Comparison of ENCODE assay signal across 9 cellular contexts in the genomic region with DNA sequence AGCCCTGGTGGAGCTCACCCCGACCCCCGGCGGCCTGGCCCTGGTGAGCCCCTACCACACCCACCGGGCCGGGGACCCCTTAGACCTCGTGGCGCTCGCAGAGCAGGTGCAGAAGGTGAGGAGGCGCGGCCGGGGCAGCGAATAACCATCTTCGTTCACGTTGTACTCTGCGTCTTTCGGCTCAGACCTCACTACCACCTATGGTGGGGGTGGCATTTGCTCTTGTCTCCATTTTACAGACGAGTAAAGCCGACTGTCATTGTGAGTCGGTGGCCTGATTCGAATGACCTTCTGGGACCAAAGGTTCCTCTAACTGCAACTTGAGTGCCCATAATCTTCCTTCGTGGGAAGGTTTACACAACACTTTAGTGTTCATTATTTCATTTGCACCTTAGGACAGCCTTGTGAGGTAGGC. TPM values are rescaled to one million over a fixed set of nuclear protein-coding genes. Genes with fewer than 3 reads are reported as not detected.
DNase-seq lines count a peak whose midpoint lies in the region; ATAC-seq and TF ChIP-seq lines count a peak whose summit lies in the region.
"Had no signal": no experiment of that assay in that cellular context is flagged by ENCODE, and none has a peak within 500 bp of the region (broad histone marks: within the 10 kb centered on the region; RNA-seq: fewer than 3 reads in every experiment).

No MANE protein-coding gene starts in this region.

- POLR2A ChIA-PET in AG04450 (lab: Yijun Ruan, JAX) = interaction anchor here (1.0 to 2.4 kb wide), 6 partner anchors 15 to 306 kb away, joined by 3 to 32 read pairs (median 6); partner anchors contain the start of genes YBX1 and ZNF691

- H3K9me3 Mint-ChIP-seq in activated T-helper 1 cell treated with anti-CD3 and anti-CD28 coated beads, Interleukin-12 subunit alpha, Interleukin-12 subunit beta, Interleukin-2, Interleukin-4 antibody, amounts not matched to agents 30 ng/mL and 10 ng/mL and 1 ng/mL, durations not matched to agents 14 hours and 24 hours and 36 hours = no peaks in the 10 kb centered on the region
- H3K9me3 Mint-ChIP-seq in stimulated activated naive CD8-positive, alpha-beta T cell treated with anti-CD3 and anti-CD28 coated beads, Interleukin-15, amount 100 ng/mL, for 72 hours = no peaks in the 10 kb centered on the region

- peaks cover 6% of the 10 kb centered on the region for H3K4me1 ChIP-seq in iPS-15b (ENCODE audit: control insufficient read depth, insufficient read depth, low read length)

- CTCF ChIA-PET in AG04450 (lab: Charles Lee) = interaction anchor here (0.8 to 2.2 kb wide), 9 partner anchors 10 to 306 kb away, joined by 3 to 10 read pairs (median 4); partner anchors contain the start of genes ERMAP and SVBP

- DNase-seq in AG04450 (ENCODE audit: low read depth, low spot score) (no peak), AG20443 (ENCODE audit: low spot score) (no peak), GM19240 (ENCODE audit: insufficient read length, low spot score) (no peak)
- DNase-seq in activated T-helper 1 cell treated with anti-CD3 and anti-CD28 coated beads, Interleukin-12 subunit alpha, Interleukin-12 subunit beta, Interleukin-2, Interleukin-4 antibody, amounts not matched to agents 30 ng/mL and 10 ng/mL and 1 ng/mL, durations not matched to agents 14 hours and 24 hours and 36 hours (ENCODE audit: low spot score) = no peak
- no peak for DNase-seq in stimulated activated naive CD8-positive, alpha-beta T cell treated with anti-CD3 and anti-CD28 coated beads, Interleukin-15, amount 100 ng/mL, for 72 hours

- ATAC-seq in GM19043 (IDR thresholded peaks at IDR 0.05; ENCODE audit: low read depth, unreplicated experiment) (peak; percentile 7), HG03354 (IDR thresholded peaks at IDR 0.05; ENCODE audit: poor library complexity, severe bottlenecking, unreplicated experiment) (peak; percentile 32)
- peak; percentile 58 for ATAC-seq in stimulated activated naive CD8-positive, alpha-beta T cell treated with anti-CD3 and anti-CD28 coated beads, Interleukin-15, amount 100 ng/mL, for 72 hours

- no peak for TF ChIP-seq CTCF in AG04450 (IDR thresholded peaks at IDR 0.05; ENCODE audit: low read depth, low read length)

- no peak overlapping the region for H3K4me3 Mint-ChIP-seq in activated T-helper 1 cell treated with anti-CD3 and anti-CD28 coated beads, Interleukin-12 subunit alpha, Interleukin-12 subunit beta, Interleukin-2, Interleukin-4 antibody, amounts not matched to agents 30 ng/mL and 10 ng/mL and 1 ng/mL, durations not matched to agents 14 hours and 24 hours and 36 hours
- no peak overlapping the region for H3K4me3 Mint-ChIP-seq in stimulated activated naive CD8-positive, alpha-beta T cell treated with anti-CD3 and anti-CD28 coated beads, Interleukin-15, amount 100 ng/mL, for 72 hours

- H3K36me3 Mint-ChIP-seq in activated T-helper 1 cell treated with anti-CD3 and anti-CD28 coated beads, Interleukin-12 subunit alpha, Interleukin-12 subunit beta, Interleukin-2, Interleukin-4 antibody, amounts not matched to agents 30 ng/mL and 10 ng/mL and 1 ng/mL, durations not matched to agents 14 hours and 24 hours and 36 hours (ENCODE audit: low read depth) = peaks cover 17% of the 10 kb centered on the region

- intact Hi-C loops in activated T-helper 1 cell treated with anti-CD3 and anti-CD28 coated beads, Interleukin-12 subunit alpha, Interleukin-12 subunit beta, Interleukin-2, Interleukin-4 antibody, amounts not matched to agents 30 ng/mL and 10 ng/mL and 1 ng/mL, durations not matched to agents 14 hours and 24 hours and 36 hours (cut with micrococcal nuclease) = loop anchor here (1.0 to 5.0 kb wide), 13 partner anchors 11 to 1445 kb away; partner anchors contain the start of genes CDC20, CFAP57, DMAP1 and EBNA1BP2

- no peaks in the 10 kb centered on the region for H3K27me3 Mint-ChIP-seq in activated T-helper 1 cell treated with anti-CD3 and anti-CD28 coated beads, Interleukin-12 subunit alpha, Interleukin-12 subunit beta, Interleukin-2, Interleukin-4 antibody, amounts not matched to agents 30 ng/mL and 10 ng/mL and 1 ng/mL, durations not matched to agents 14 hours and 24 hours and 36 hours (ENCODE audit: insufficient read depth)
- H3K27me3 Mint-ChIP-seq in stimulated activated naive CD8-positive, alpha-beta T cell treated with anti-CD3 and anti-CD28 coated beads, Interleukin-15, amount 100 ng/mL, for 72 hours = no peaks in the 10 kb centered on the region

- H3K9me3 ChIP-seq in AG04450 (ENCODE audit: control insufficient read depth, insufficient read depth, low read length) = peaks cover 2% of the 10 kb centered on the region; the same call in 1 of the 2 replicates
- no peaks in the 10 kb centered on the region for H3K9me3 ChIP-seq in iPS-15b (ENCODE audit: control insufficient read depth, insufficient read depth, low read length)

- H3K4me3 ChIP-seq in AG04450 (ENCODE audit: low read depth, low read length) (peak overlapping the region; percentile 94), iPS-15b (ENCODE audit: low read depth, low read length) (peak overlapping the region; percentile 94)

- no peaks in the 10 kb centered on the region for H3K36me3 ChIP-seq in iPS-15b (ENCODE audit: control insufficient read depth, insufficient read depth, low read length)

- no peaks in the 10 kb centered on the region for H3K27me3 ChIP-seq in AG04450 (ENCODE audit: control insufficient read depth, insufficient read depth, low read length)
- H3K27me3 ChIP-seq in iPS-15b (ENCODE audit: control insufficient read depth, insufficient read depth, low read length) = no peaks in the 10 kb centered on the region

- peaks cover 23% of the 10 kb centered on the region for H3K4me1 Mint-ChIP-seq in activated T-helper 1 cell treated with anti-CD3 and anti-CD28 coated beads, Interleukin-12 subunit alpha, Interleukin-12 subunit beta, Interleukin-2, Interleukin-4 antibody, amounts not matched to agents 30 ng/mL and 10 ng/mL and 1 ng/mL, durations not matched to agents 14 hours and 24 hours and 36 hours (ENCODE audit: low read depth)
- H3K4me1 Mint-ChIP-seq in stimulated activated naive CD8-positive, alpha-beta T cell treated with anti-CD3 and anti-CD28 coated beads, Interleukin-15, amount 100 ng/mL, for 72 hours = peaks cover 40% of the 10 kb centered on the region

- peak overlapping the region; percentile 73 for H3K9ac ChIP-seq in iPS-15b (ENCODE audit: low read depth, low read length)

- peak overlapping the region; percentile 52 for H3K27ac ChIP-seq in AG04450 (ENCODE audit: low read depth, low read length)

- peak overlapping the region; percentile 93 for H3K27ac Mint-ChIP-seq in activated T-helper 1 cell treated with anti-CD3 and anti-CD28 coated beads, Interleukin-12 subunit alpha, Interleukin-12 subunit beta, Interleukin-2, Interleukin-4 antibody, amounts not matched to agents 30 ng/mL and 10 ng/mL and 1 ng/mL, durations not matched to agents 14 hours and 24 hours and 36 hours
- H3K27ac Mint-ChIP-seq in stimulated activated naive CD8-positive, alpha-beta T cell treated with anti-CD3 and anti-CD28 coated beads, Interleukin-15, amount 100 ng/mL, for 72 hours = peak overlapping the region; percentile 92 to 98

RNA-seq across cellular contexts. Expression of gene C1orf50, which starts 0.5 kb away (rescaled TPM):
- 5.4 and 6.4 TPM in 2 replicates for polyA plus RNA-seq in AG04450 (2011; rRNA removed)
- 1.1 and 1.8 TPM in 2 replicates for polyA minus RNA-seq in AG04450 (2011; rRNA and poly(A)+ RNA removed)
- total RNA-seq in activated T-helper 1 cell treated with anti-CD3 and anti-CD28 coated beads, Interleukin-12 subunit alpha, Interleukin-12 subunit beta, Interleukin-2, Interleukin-4 antibody, amounts not matched to agents 30 ng/mL and 10 ng/mL and 1 ng/mL, durations not matched to agents 14 hours and 24 hours and 36 hours = 6.4 and 7.6 TPM in 2 replicates

RNA-seq across cellular contexts. Expression of gene P3H1, which starts 0.7 kb away (rescaled TPM):
- 156 and 188 TPM in 2 replicates for polyA plus RNA-seq in AG04450 (2011; rRNA removed)
- 171 and 210 TPM in 2 replicates for polyA minus RNA-seq in AG04450 (2011; rRNA and poly(A)+ RNA removed)
- 44.9 and 51.4 TPM in 2 replicates for total RNA-seq in activated T-helper 1 cell treated with anti-CD3 and anti-CD28 coated beads, Interleukin-12 subunit alpha, Interleukin-12 subunit beta, Interleukin-2, Interleukin-4 antibody, amounts not matched to agents 30 ng/mL and 10 ng/mL and 1 ng/mL, durations not matched to agents 14 hours and 24 hours and 36 hours

RNA-seq across cellular contexts. Expression of gene TMEM269, which starts 17.3 kb away (rescaled TPM):
- polyA plus RNA-seq in AG04450 (2011; rRNA removed) = 0.04 TPM in 1 of 2 replicates, not detected in the other
- not detected in 2 replicates for polyA minus RNA-seq in AG04450 (2011; rRNA and poly(A)+ RNA removed)
- total RNA-seq in activated T-helper 1 cell treated with anti-CD3 and anti-CD28 coated beads, Interleukin-12 subunit alpha, Interleukin-12 subunit beta, Interleukin-2, Interleukin-4 antibody, amounts not matched to agents 30 ng/mL and 10 ng/mL and 1 ng/mL, durations not matched to agents 14 hours and 24 hours and 36 hours = 0.12 and 0.29 TPM in 2 replicates

RNA-seq across cellular contexts. Expression of gene CLDN19, which starts 27.5 kb away (rescaled TPM):
- not detected in 2 replicates for polyA plus RNA-seq in AG04450 (2011; rRNA removed)
- polyA minus RNA-seq in AG04450 (2011; rRNA and poly(A)+ RNA removed) = not detected in 2 replicates
- total RNA-seq in activated T-helper 1 cell treated with anti-CD3 and anti-CD28 coated beads, Interleukin-12 subunit alpha, Interleukin-12 subunit beta, Interleukin-2, Interleukin-4 antibody, amounts not matched to agents 30 ng/mL and 10 ng/mL and 1 ng/mL, durations not matched to agents 14 hours and 24 hours and 36 hours = not detected in 2 replicates
- total RNA-seq: myocyte had no signal

RNA-seq across cellular contexts. Expression of gene ERMAP, which starts 49.4 kb away (rescaled TPM):
- polyA plus RNA-seq in AG04450 (2011; rRNA removed) = 16.1 and 18.2 TPM in 2 replicates
- 11.7 and 14.2 TPM in 2 replicates for polyA minus RNA-seq in AG04450 (2011; rRNA and poly(A)+ RNA removed)
- total RNA-seq in activated T-helper 1 cell treated with anti-CD3 and anti-CD28 coated beads, Interleukin-12 subunit alpha, Interleukin-12 subunit beta, Interleukin-2, Interleukin-4 antibody, amounts not matched to agents 30 ng/mL and 10 ng/mL and 1 ng/mL, durations not matched to agents 14 hours and 24 hours and 36 hours = 3.4 and 3.7 TPM in 2 replicates

Comparison
In these comparisons a context has a peak if more than half of its experiments do, and no peak if none do; other contexts are left out.
1. ATAC-seq: peak in every context shown above with its lines; median percentile 58 in stimulated activated naive CD8-positive, alpha-beta T cell treated with anti-CD3 and anti-CD28 coated beads, Interleukin-15, amount 100 ng/mL, for 72 hours; 32 in HG03354; 7 in GM19043.